10 cellular contexts compared by ENCODE assay signal in the genomic region with DNA sequence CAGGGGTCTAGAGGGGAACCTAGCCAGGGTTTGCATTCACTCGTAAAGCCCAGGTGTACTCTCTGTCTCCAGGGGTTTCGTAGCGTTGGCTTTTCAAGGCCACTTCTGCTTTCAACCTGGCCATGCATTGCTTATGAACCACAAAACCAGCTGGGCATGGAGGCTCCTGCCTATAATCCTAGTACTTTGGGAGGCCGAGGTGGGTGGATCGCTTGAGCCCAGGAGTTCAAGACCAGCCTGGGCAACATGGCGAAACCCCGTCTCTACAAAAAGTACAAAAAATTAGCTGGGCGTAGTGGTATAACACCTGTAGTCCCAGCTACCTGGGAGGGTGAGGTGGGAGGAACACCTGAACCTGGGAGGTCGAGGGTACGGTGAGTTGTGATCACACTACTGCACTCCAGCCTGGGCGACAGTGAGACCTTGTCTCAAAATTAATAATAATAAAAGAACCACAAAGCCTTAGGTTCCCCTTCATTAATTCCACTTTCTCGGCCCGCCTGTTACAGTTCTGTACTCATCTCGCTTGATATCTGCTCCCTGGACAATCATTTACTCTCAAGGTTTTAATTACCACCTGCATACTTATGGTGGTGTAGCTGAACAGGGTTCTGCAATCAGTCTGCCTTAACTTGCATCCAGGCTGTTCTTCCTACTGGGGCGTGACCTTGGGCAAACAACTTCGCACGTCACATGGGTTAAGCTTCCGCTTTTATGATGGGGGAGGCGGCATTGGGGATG. TPM values are rescaled to one million over a fixed set of nuclear protein-coding genes. Genes with fewer than 3 reads are reported as not detected.
DNase-seq lines count a peak whose midpoint lies in the region; ATAC-seq and TF ChIP-seq lines count a peak whose summit lies in the region.
"Had no signal": no experiment of that assay in that cellular context is flagged by ENCODE, and none has a peak within 500 bp of the region (broad histone marks: within the 10 kb centered on the region; RNA-seq: fewer than 3 reads in every experiment).

No MANE protein-coding gene starts in this region.

- H3K27ac Mint-ChIP-seq in activated CD8-positive, alpha-beta T cell treated with anti-CD3 and anti-CD28 coated beads, Interleukin-2, amount 10 ng/mL, durations not matched to agents 7 days and 5 days: peak overlapping the region; percentile 87
- no peak overlapping the region for H3K27ac Mint-ChIP-seq in activated CD8-positive, alpha-beta T cell treated with anti-CD3 and anti-CD28 coated beads for 36 hours

- no peak overlapping the region for H2AFZ ChIP-seq in SU-DHL-6 (ENCODE audit: low read depth, low read length, severe bottlenecking)
- no peak overlapping the region for H2AFZ ChIP-seq in trophoblast cell (ENCODE audit: insufficient read depth, low read length, poor library complexity)

- H3K9me3 Mint-ChIP-seq in activated CD8-positive, alpha-beta T cell treated with anti-CD3 and anti-CD28 coated beads, Interleukin-2, amount 10 ng/mL, durations not matched to agents 7 days and 5 days (ENCODE audit: insufficient read depth): no peaks in the 10 kb centered on the region
- H3K9me3 Mint-ChIP-seq in activated CD8-positive, alpha-beta T cell treated with anti-CD3 and anti-CD28 coated beads for 36 hours: no peaks in the 10 kb centered on the region

- H3K27ac ChIP-seq in SU-DHL-6 (ENCODE audit: low read depth, low read length) (peak overlapping the region; percentile 91), trophoblast cell (ENCODE audit: low read depth, low read length) (no peak overlapping the region)

- H3F3A ChIP-seq in SU-DHL-6 (ENCODE audit: insufficient read depth): peaks cover 59% of the 10 kb centered on the region

- no peak for DNase-seq in activated CD8-positive, alpha-beta T cell treated with anti-CD3 and anti-CD28 coated beads, Interleukin-2, amount 10 ng/mL, durations not matched to agents 7 days and 5 days
- DNase-seq in activated CD8-positive, alpha-beta T cell treated with anti-CD3 and anti-CD28 coated beads for 36 hours: no peak
- DNase-seq in ureter (ENCODE audit: low spot score) (peak; percentile 59), retina (no peak), T-helper 9 cell (no peak), trophoblast cell (no peak)
- DNase-seq: HCEC 1CT, NCI-H226 had no signal

- H3K36me3 Mint-ChIP-seq in activated CD8-positive, alpha-beta T cell treated with anti-CD3 and anti-CD28 coated beads, Interleukin-2, amount 10 ng/mL, durations not matched to agents 7 days and 5 days (ENCODE audit: low read depth): peaks cover 38% of the 10 kb centered on the region
- peaks cover 10% of the 10 kb centered on the region for H3K36me3 Mint-ChIP-seq in activated CD8-positive, alpha-beta T cell treated with anti-CD3 and anti-CD28 coated beads for 36 hours (ENCODE audit: low read depth)

- peak overlapping the region; percentile 23; the same call in 1 of the 2 replicates for H3K9ac ChIP-seq in SU-DHL-6 (ENCODE audit: low read length)
- H3K9ac ChIP-seq in trophoblast cell (ENCODE audit: low read length): no peak overlapping the region

- no peak overlapping the region for H2BK120ac ChIP-seq in trophoblast cell (ENCODE audit: insufficient read depth, low read length, poor library complexity)

- WGBS in trophoblast cell (ENCODE audit: extremely low coverage, insufficient coverage, insufficient read length): no CpG with 5 or more reads among the region's 19 CpGs

- no peak overlapping the region for H4K8ac ChIP-seq in trophoblast cell (ENCODE audit: low read depth, low read length)

- POLR2A ChIA-PET in activated CD8-positive, alpha-beta T cell treated with anti-CD3 and anti-CD28 coated beads, Interleukin-2, amount 10 ng/mL, durations not matched to agents 7 days and 5 days (lab: Charles Lee): interaction anchor here (2.3 kb wide), 1 partner anchor 45 kb away, joined by 7 read pairs; a partner anchor contains a TSS
- POLR2A ChIA-PET in activated CD8-positive, alpha-beta T cell treated with anti-CD3 and anti-CD28 coated beads for 36 hours (lab: Charles Lee): no interaction called here

- no peaks in the 10 kb centered on the region for H3K4me1 ChIP-seq in trophoblast cell (ENCODE audit: control insufficient read depth in 1 of 2, insufficient read depth in 2 of 2, low read length in 2 of 2)

- intact Hi-C loops in activated CD8-positive, alpha-beta T cell treated with anti-CD3 and anti-CD28 coated beads for 36 hours (cut with micrococcal nuclease): no loop called here

- no peak overlapping the region for H3K14ac ChIP-seq in trophoblast cell (ENCODE audit: low read length)

- H3K79me2 ChIP-seq in SU-DHL-6 (ENCODE audit: insufficient read depth, low read length): no peaks in the 10 kb centered on the region
- H3K79me2 ChIP-seq in trophoblast cell (ENCODE audit: control insufficient read depth, insufficient read depth, low read length, poor library complexity): no peaks in the 10 kb centered on the region

- H3K4me2 ChIP-seq in SU-DHL-6 (ENCODE audit: low read depth, low read length, poor library complexity, severe bottlenecking) (peak overlapping the region; percentile 59), trophoblast cell (ENCODE audit: low read length) (no peak overlapping the region)

- no peak overlapping the region for H4K91ac ChIP-seq in trophoblast cell (ENCODE audit: low read depth, low read length)

- H3K23ac ChIP-seq in trophoblast cell (ENCODE audit: low read length): no peak overlapping the region

- H3K4me3 ChIP-seq in SU-DHL-6 (ENCODE audit: insufficient read depth, low read length, poor library complexity, severe bottlenecking) (peak overlapping the region; percentile 7), trophoblast cell (ENCODE audit: low read depth, low read length) (no peak overlapping the region)

- no peaks in the 10 kb centered on the region for H4K20me1 ChIP-seq in SU-DHL-6 (ENCODE audit: low read depth, low read length)

- H3K36me3 ChIP-seq in SU-DHL-6 (ENCODE audit: low read length) (no peaks in the 10 kb centered on the region), trophoblast cell (ENCODE audit: control insufficient read depth in 1 of 2, insufficient read depth in 2 of 2, low read length in 2 of 2) (peaks cover 1 to 3% of the 10 kb centered on the region in 2 experiments)

- H2BK12ac ChIP-seq in trophoblast cell (ENCODE audit: low read length): no peak overlapping the region

- no peak for ATAC-seq in activated CD8-positive, alpha-beta T cell treated with anti-CD3 and anti-CD28 coated beads, Interleukin-2, amount 10 ng/mL, durations not matched to agents 7 days and 5 days
- ATAC-seq in activated CD8-positive, alpha-beta T cell treated with anti-CD3 and anti-CD28 coated beads for 36 hours: no peak
- ATAC-seq in HG02885 (IDR thresholded peaks at IDR 0.05; ENCODE audit: poor library complexity, unreplicated experiment): peak; percentile 49

- no peak overlapping the region for H2AK5ac ChIP-seq in trophoblast cell (ENCODE audit: low read length)

- H3K27me3 ChIP-seq in SU-DHL-6 (ENCODE audit: low read length): no peaks in the 10 kb centered on the region
- no peaks in the 10 kb centered on the region for H3K27me3 ChIP-seq in trophoblast cell (ENCODE audit: insufficient read depth, low read length)

- no peak overlapping the region for H3K4ac ChIP-seq in trophoblast cell (ENCODE audit: low read depth, low read length)

- no peaks in the 10 kb centered on the region for H3K9me2 ChIP-seq in SU-DHL-6 (replicated peaks; ENCODE audit: insufficient read depth, low read length)

- no peaks in the 10 kb centered on the region for H3K27me3 Mint-ChIP-seq in activated CD8-positive, alpha-beta T cell treated with anti-CD3 and anti-CD28 coated beads, Interleukin-2, amount 10 ng/mL, durations not matched to agents 7 days and 5 days (ENCODE audit: low read depth)
- no peaks in the 10 kb centered on the region for H3K27me3 Mint-ChIP-seq in activated CD8-positive, alpha-beta T cell treated with anti-CD3 and anti-CD28 coated beads for 36 hours

- H3K18ac ChIP-seq in trophoblast cell (ENCODE audit: low read length): no peak overlapping the region

- peaks cover 16% of the 10 kb centered on the region for H3K4me1 Mint-ChIP-seq in activated CD8-positive, alpha-beta T cell treated with anti-CD3 and anti-CD28 coated beads, Interleukin-2, amount 10 ng/mL, durations not matched to agents 7 days and 5 days (ENCODE audit: low read depth)
- peaks cover 15% of the 10 kb centered on the region for H3K4me1 Mint-ChIP-seq in activated CD8-positive, alpha-beta T cell treated with anti-CD3 and anti-CD28 coated beads for 36 hours (ENCODE audit: low read depth)

- CTCF ChIA-PET in activated CD8-positive, alpha-beta T cell treated with anti-CD3 and anti-CD28 coated beads, Interleukin-2, amount 10 ng/mL, durations not matched to agents 7 days and 5 days (lab: Charles Lee): no interaction called here
- CTCF ChIA-PET in activated CD8-positive, alpha-beta T cell treated with anti-CD3 and anti-CD28 coated beads for 36 hours (lab: Charles Lee): interaction anchor here (1.8 kb wide), 1 partner anchor 177 kb away, joined by 6 read pairs; no protein-coding TSS in a partner anchor

- H3K9me3 ChIP-seq in SU-DHL-6 (ENCODE audit: insufficient read depth, low read length) (no peaks in the 10 kb centered on the region), trophoblast cell (ENCODE audit: insufficient read depth, low read depth, low read length) (no peaks in the 10 kb centered on the region)

- H3K79me1 ChIP-seq in trophoblast cell (ENCODE audit: low read length): no peaks in the 10 kb centered on the region

- no peak overlapping the region for H2BK5ac ChIP-seq in trophoblast cell (ENCODE audit: low read depth, low read length, poor library complexity)

- no peak for TF ChIP-seq CTCF in activated CD8-positive, alpha-beta T cell treated with anti-CD3 and anti-CD28 coated beads for 36 hours (IDR thresholded peaks at IDR 0.05)
- TF ChIP-seq CTCF in SU-DHL-6 (IDR thresholded peaks at IDR 0.05; ENCODE audit: insufficient read depth, low read length, poor library complexity, severe bottlenecking): no peak

- H4K12ac ChIP-seq in trophoblast cell (ENCODE audit: low read depth, low read length): no peak overlapping the region

- H3K4me3 Mint-ChIP-seq in activated CD8-positive, alpha-beta T cell treated with anti-CD3 and anti-CD28 coated beads, Interleukin-2, amount 10 ng/mL, durations not matched to agents 7 days and 5 days: no peak overlapping the region
- H3K4me3 Mint-ChIP-seq in activated CD8-positive, alpha-beta T cell treated with anti-CD3 and anti-CD28 coated beads for 36 hours: no peak overlapping the region

RNA-seq across cellular contexts. Expression of a gene that starts 6.1 kb away (rescaled TPM):
- total RNA-seq in activated CD8-positive, alpha-beta T cell treated with anti-CD3 and anti-CD28 coated beads, Interleukin-2, amount 10 ng/mL, durations not matched to agents 7 days and 5 days: under 1 TPM; 0.23 to 0.26 TPM
- total RNA-seq in activated CD8-positive, alpha-beta T cell treated with anti-CD3 and anti-CD28 coated beads for 36 hours: under 1 TPM; 0.27 to 0.51 TPM
- 3.3 TPM for total RNA-seq in ureter
- polyA plus RNA-seq in trophoblast cell (2013): 3.6 and 3.7 TPM in 2 replicates

RNA-seq across cellular contexts. Expression of a gene that starts 22.7 kb away (rescaled TPM):
- 100 to 1,000 TPM; 123 TPM for total RNA-seq in activated CD8-positive, alpha-beta T cell treated with anti-CD3 and anti-CD28 coated beads, Interleukin-2, amount 10 ng/mL, durations not matched to agents 7 days and 5 days
- 100 to 1,000 TPM; 154 to 160 TPM for total RNA-seq in activated CD8-positive, alpha-beta T cell treated with anti-CD3 and anti-CD28 coated beads for 36 hours
- total RNA-seq in ureter: 119 TPM
- polyA plus RNA-seq in trophoblast cell (2013): 149 and 153 TPM in 2 replicates

RNA-seq across cellular contexts. Expression of a gene that starts 45.6 kb away (rescaled TPM):
- 10 to 100 TPM; 72.0 to 75.5 TPM for total RNA-seq in activated CD8-positive, alpha-beta T cell treated with anti-CD3 and anti-CD28 coated beads, Interleukin-2, amount 10 ng/mL, durations not matched to agents 7 days and 5 days
- total RNA-seq in activated CD8-positive, alpha-beta T cell treated with anti-CD3 and anti-CD28 coated beads for 36 hours: 10 to 100 TPM; 70.8 to 72.5 TPM
- total RNA-seq in ureter: 26.2 TPM
- polyA plus RNA-seq in trophoblast cell (2013): 11.4 and 11.5 TPM in 2 replicates
